8 cellular contexts compared by ENCODE assay signal in the genomic region with DNA sequence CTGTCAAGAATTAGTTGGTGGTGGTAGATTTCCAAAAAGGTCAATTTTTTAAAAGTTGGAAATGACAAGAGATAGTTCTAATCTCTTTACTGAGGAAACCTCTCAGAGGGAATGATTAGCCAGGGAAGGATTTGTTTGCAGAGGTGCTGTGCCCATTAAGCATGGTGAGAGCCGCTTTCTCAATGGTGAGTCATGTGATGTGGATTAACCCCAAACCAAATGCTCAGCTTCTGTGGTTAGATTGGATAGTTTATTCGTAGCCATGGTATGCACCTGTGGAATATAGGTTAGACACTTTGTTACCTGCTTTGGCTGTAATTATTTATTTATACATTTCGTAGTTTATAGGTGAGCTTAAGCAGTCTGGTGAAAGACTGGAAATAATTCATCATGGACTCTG. TPM values are rescaled to one million over a fixed set of nuclear protein-coding genes. Genes with fewer than 3 reads are reported as not detected.
DNase-seq lines count a peak whose midpoint lies in the region; ATAC-seq, FAIRE-seq and TF ChIP-seq lines count a peak whose summit lies in the region.

No MANE protein-coding gene starts in this region.

- no peaks in the 10 kb centered on the region for H3K9me3 Mint-ChIP-seq in T-helper 2 cell treated with Interferon-gamma antibody and Interleukin-4, amounts not matched to agents 5 μg/mL and 100 μg/mL, for 36 hours

- H3K4me1 ChIP-seq in Panc1 (ENCODE audit: control insufficient read depth, insufficient read depth, low read length), result peaks cover 61% of the 10 kb centered on the region
- peaks cover 34 to 95% (median 78%) of the 10 kb centered on the region in 3 donors for H3K4me1 ChIP-seq in esophagus squamous epithelium

- CTCF ChIA-PET in Panc1 (lab: Charles Lee), result no interaction called here

- H3K27me3 Mint-ChIP-seq in T-helper 2 cell treated with Interferon-gamma antibody and Interleukin-4, amounts not matched to agents 5 μg/mL and 100 μg/mL, for 36 hours (ENCODE audit: low read depth), result no peaks in the 10 kb centered on the region

- peaks cover 36% of the 10 kb centered on the region for H3K36me3 Mint-ChIP-seq in T-helper 2 cell treated with Interferon-gamma antibody and Interleukin-4, amounts not matched to agents 5 μg/mL and 100 μg/mL, for 36 hours (ENCODE audit: low read depth)

- H3K4me3 ChIP-seq in Panc1 (ENCODE audit: low read depth in 2 of 2, low read length in 2 of 2) (no peak overlapping the region), esophagus squamous epithelium (no peak overlapping the region), retinal pigment epithelial cell (ENCODE audit: low read length) (no peak overlapping the region)

- H3K27me3 ChIP-seq in Panc1 (ENCODE audit: control insufficient read depth, insufficient read depth, low read length) (no peaks in the 10 kb centered on the region), esophagus squamous epithelium (no peaks in the 10 kb centered on the region)

- peak overlapping the region; percentile 8 for H3K4me3 Mint-ChIP-seq in T-helper 2 cell treated with Interferon-gamma antibody and Interleukin-4, amounts not matched to agents 5 μg/mL and 100 μg/mL, for 36 hours

- peaks cover 54% of the 10 kb centered on the region for H3K4me1 Mint-ChIP-seq in T-helper 2 cell treated with Interferon-gamma antibody and Interleukin-4, amounts not matched to agents 5 μg/mL and 100 μg/mL, for 36 hours (ENCODE audit: low read depth)

- TF ChIP-seq CTCF in Panc1 (IDR thresholded peaks at IDR 0.05), result no peak
- no peak for TF ChIP-seq CTCF in esophagus squamous epithelium (IDR thresholded peaks at IDR 0.05)
- no peak for TF ChIP-seq CTCF in retinal pigment epithelial cell (conservative IDR thresholded peaks at IDR 0.05; ENCODE audit: low read depth, low read length)

- H3K27ac Mint-ChIP-seq in T-helper 2 cell treated with Interferon-gamma antibody and Interleukin-4, amounts not matched to agents 5 μg/mL and 100 μg/mL, for 36 hours, result no peak overlapping the region

- WGBS in esophagus squamous epithelium, 2 donors, result 29 to 37% methylated on average over 3 of the region's 3 CpGs

- FAIRE-seq in GM12891 (lab: Jason Lieb, UNC), result no peak

- no TSS peak for BruUV-seq in Panc1 (replicated peaks; lab: Mats Ljungman, UMichigan)

- no peaks in the 10 kb centered on the region for H3K9me3 ChIP-seq in Panc1 (ENCODE audit: control insufficient read depth, insufficient read depth, low read depth, low read length)
- no peaks in the 10 kb centered on the region for H3K9me3 ChIP-seq in esophagus squamous epithelium

- POLR2A ChIA-PET in Panc1 (lab: Charles Lee), result no interaction called here

- H3K27ac ChIP-seq in Panc1 (ENCODE audit: low read length), result no peak overlapping the region; the same call in 1 of the 2 replicates
- peak overlapping the region in 3 of 4 donors; percentile 6 to 70 (median 7) for H3K27ac ChIP-seq in esophagus squamous epithelium

- in situ Hi-C loops in Panc1 (cut with HindIII; ENCODE audit: low pct_unique_long_range_greater_than_20kb, low sequenced_read_pairs), result no loop called here

- intact Hi-C loops in Panc1 (cut with micrococcal nuclease; ENCODE audit: unreplicated experiment) (loop anchor here (10.0 kb wide), 1 partner anchor 97 kb away; no protein-coding TSS in a partner anchor), esophagus squamous epithelium (cut with DNase I) (no loop called here)

- H3K36me3 ChIP-seq in Panc1 (ENCODE audit: control insufficient read depth, insufficient read depth, low read length) (peaks cover 8% of the 10 kb centered on the region; the same call in 1 of the 2 replicates), esophagus squamous epithelium (peaks cover 4 to 53% (median 9%) of the 10 kb centered on the region in 3 donors)

- TF ChIP-seq POLR2A in esophagus squamous epithelium (IDR thresholded peaks at IDR 0.05), result no peak
- TF ChIP-seq POLR2A in GM12891 (IDR thresholded peaks at IDR 0.05; ENCODE audit: low read depth, low read length), result no peak

- no peak for DNase-seq in T-helper 2 cell treated with Interferon-gamma antibody and Interleukin-4, amounts not matched to agents 5 μg/mL and 100 μg/mL, for 36 hours (ENCODE audit: low spot score)
- DNase-seq in T-helper 2 cell, result no peak
- DNase-seq in Panc1 (ENCODE audit: low read depth, low spot score), result no peak
- DNase-seq in esophagus squamous epithelium (lab: John Stamatoyannopoulos, UW), result no peak
- DNase-seq in retinal pigment epithelial cell (ENCODE audit: low read depth), result peak; percentile 69
- DNase-seq in NCI-H2227 (lab: John Stamatoyannopoulos, UW; ENCODE audit: unreplicated experiment), result no peak
- no peak for DNase-seq in GM12891 (ENCODE audit: insufficient read length, low spot score)
- no peak for DNase-seq in DMS 273 treated with DMSO at 0.1 percent for 48 hours (lab: John Stamatoyannopoulos, UW)

- ATAC-seq in Panc1, result peak; percentile 68

TF ChIP-seq in GM12891, 5 proteins besides CTCF, POLR2A, EP300 and RAD21:
- TF ChIP-seq POLR2AphosphoS5 (IDR thresholded peaks at IDR 0.05; ENCODE audit: low read depth, low read length) (no peak), PAX5 (IDR thresholded peaks at IDR 0.05; ENCODE audit: insufficient read depth, low read length, severe bottlenecking) (no peak), TAF1 (IDR thresholded peaks at IDR 0.05; ENCODE audit: low read depth, low read length) (no peak), POU2F2 (IDR thresholded peaks at IDR 0.05; ENCODE audit: low read depth, low read length) (no peak), SPI1 (IDR thresholded peaks at IDR 0.05; ENCODE audit: low read depth, low read length) (no peak)

RNA-seq across cellular contexts. Expression of a gene that starts 7.1 kb away (rescaled TPM):
- total RNA-seq in Panc1 (2021; ENCODE audit: unreplicated experiment) (225 TPM), esophagus squamous epithelium (100 to 1,000 TPM; 102 to 162 (median 128) TPM)
- polyA plus RNA-seq in Panc1 (2012; ENCODE audit: insufficient read length), result 330 TPM
- 210 TPM for polyA plus RNA-seq in GM12891 (2012; ENCODE audit: low read depth, missing spikeins)

RNA-seq across cellular contexts. Expression of a gene that starts 38.8 kb away (rescaled TPM):
- 32.6 TPM for total RNA-seq in Panc1 (2021; ENCODE audit: unreplicated experiment)
- 62.9 TPM for polyA plus RNA-seq in Panc1 (2012; ENCODE audit: insufficient read length)
- 10 to 100 TPM; 34.5 to 78.9 (median 61.7) TPM for total RNA-seq in esophagus squamous epithelium
- polyA plus RNA-seq in GM12891 (2012; ENCODE audit: low read depth, missing spikeins), result 10.9 TPM

RNA-seq across cellular contexts. Expression of a gene that starts 50.6 kb away (rescaled TPM):
- 0.15 TPM for total RNA-seq in Panc1 (2021; ENCODE audit: unreplicated experiment)
- not detected for polyA plus RNA-seq in Panc1 (2012; ENCODE audit: insufficient read length)
- total RNA-seq in esophagus squamous epithelium, result under 1 TPM in 1 of 4 donors, not detected in 3; 0.57 TPM
- polyA plus RNA-seq in GM12891 (2012; ENCODE audit: low read depth, missing spikeins), result 0.36 TPM
